18 cellular contexts compared by ENCODE assay signal in genomic region chr11:35131760-35132159, GRCh38.
"Had no signal": no experiment of that assay in that cellular context is flagged by ENCODE, and none has a peak within 500 bp of the region (broad histone marks: within the 10 kb centered on the region; RNA-seq: fewer than 3 reads in every experiment).

No MANE protein-coding gene starts in this region.

- H3K4me3 Mint-ChIP-seq: activated CD4-positive, alpha-beta T cell treated with anti-CD3 and anti-CD28 coated beads, Interleukin-2, amount 10 ng/mL, durations not matched to agents 7 days and 5 days; activated T-cell treated with anti-CD3 and anti-CD28 coated beads, Interleukin-2, amount 50 U/mL, for 72 hours; neural crest cell had no signal

- DNase-seq: activated CD4-positive, alpha-beta T cell treated with anti-CD3 and anti-CD28 coated beads, Interleukin-2, amount 10 ng/mL, durations not matched to agents 7 days and 5 days; activated CD8-positive, alpha-beta memory T cell treated with anti-CD3 and anti-CD28 coated beads for 24 hours; activated CD8-positive, alpha-beta memory T cell treated with anti-CD3 and anti-CD28 coated beads, Interleukin-2, amount 50 U/mL, for 48 hours; activated effector memory CD4-positive, alpha-beta T cell treated with anti-CD3 and anti-CD28 coated beads, Interleukin-2, amount 50 U/mL, for 16 hours; activated T-cell treated with anti-CD3 and anti-CD28 coated beads, Interleukin-2, amount 50 U/mL, for 72 hours; amygdala; dermis blood vessel endothelial cell; stimulated activated CD4-positive, alpha-beta T cell treated with anti-CD3 and anti-CD28 coated beads, Interleukin-12 subunit alpha, Interleukin-12 subunit beta, amount 100 ng/mL, for 4 hours; stimulated activated CD4-positive, alpha-beta T cell treated with anti-CD3 and anti-CD28 coated beads, Interleukin-1b, Interleukin-23, amount 100 ng/mL, for 48 hours; stimulated activated CD8-positive, alpha-beta memory T cell treated with anti-CD3 and anti-CD28 coated beads, Interleukin-4, amount 100 ng/mL, for 48 hours; stimulated activated naive CD8-positive, alpha-beta T cell treated with anti-CD3 and anti-CD28 coated beads, Interleukin-15, Interleukin-2, amounts not matched to agents 100 U/mL and 50 U/mL, for 24 hours; substantia nigra; T-helper 9 cell had no signal

- H3K9me3 ChIP-seq: tibial nerve had no signal

- H3K36me3 Mint-ChIP-seq: activated naive CD4-positive, alpha-beta T cell treated with anti-CD3 and anti-CD28 coated beads, Interleukin-2, amount 50 U/mL, for 72 hours had no signal

- H3K4me1 Mint-ChIP-seq: neural crest cell had no signal

- H3K27me3 Mint-ChIP-seq: activated CD4-positive, alpha-beta T cell treated with anti-CD3 and anti-CD28 coated beads, Interleukin-2, amount 10 ng/mL, durations not matched to agents 7 days and 5 days had no signal

- H3K4me3 ChIP-seq: cardiac muscle cell, hepatocyte, tibial nerve had no signal

- H3K27ac ChIP-seq: cardiac muscle cell, hepatocyte, tibial nerve had no signal

- H3K4me1 ChIP-seq: tibial nerve had no signal

- H3K36me3 ChIP-seq: cardiac muscle cell, tibial nerve had no signal

- ATAC-seq: activated naive CD4-positive, alpha-beta T cell treated with anti-CD3 and anti-CD28 coated beads, Interleukin-2, amount 50 U/mL, for 72 hours; activated T-cell treated with anti-CD3 and anti-CD28 coated beads, Interleukin-2, amount 50 U/mL, for 72 hours; stimulated activated naive CD8-positive, alpha-beta T cell treated with anti-CD3 and anti-CD28 coated beads, Interleukin-15, Interleukin-2, amounts not matched to agents 100 U/mL and 50 U/mL, for 24 hours had no signal

- H3K27me3 ChIP-seq: tibial nerve had no signal

- H3K27ac Mint-ChIP-seq: activated CD4-positive, alpha-beta T cell treated with anti-CD3 and anti-CD28 coated beads, Interleukin-2, amount 10 ng/mL, durations not matched to agents 7 days and 5 days; activated naive CD4-positive, alpha-beta T cell treated with anti-CD3 and anti-CD28 coated beads, Interleukin-2, amount 50 U/mL, for 72 hours; activated T-cell treated with anti-CD3 and anti-CD28 coated beads, Interleukin-2, amount 50 U/mL, for 72 hours had no signal
